In the genomic region with DNA sequence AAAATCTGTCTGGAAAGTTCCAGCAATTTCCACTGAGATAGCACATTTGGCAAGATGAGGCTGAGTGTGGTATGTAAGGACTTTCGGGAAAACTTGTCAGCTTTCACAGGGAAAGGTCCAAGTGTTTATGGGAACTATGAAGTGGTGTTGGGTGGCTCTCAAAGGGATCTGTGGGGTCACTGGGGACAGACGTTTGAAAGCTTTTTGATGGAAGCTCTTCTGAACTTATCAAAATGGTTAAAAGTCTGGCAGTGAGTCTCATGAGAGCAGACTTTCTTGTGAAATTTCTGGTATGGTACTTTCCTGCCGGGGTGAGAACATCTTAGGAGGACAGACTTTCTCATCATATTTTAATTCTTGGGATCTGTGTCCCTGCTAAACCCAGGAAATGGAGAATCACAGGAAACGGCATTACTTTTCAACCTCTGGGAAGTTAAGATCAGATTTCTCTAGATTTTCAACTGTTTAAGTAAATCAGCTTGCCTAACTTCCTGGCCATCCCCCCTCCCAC, we compare ENCODE assay signal across 1 cellular context.
TF ChIP-seq lines count a peak whose summit lies in the region.

No MANE protein-coding gene starts in this region.

TF ChIP-seq in K562, 482 proteins besides CTCF, POLR2A, EP300 and RAD21:
- no peak for TF ChIP-seq KAT8 (IDR thresholded peaks at IDR 0.05; ENCODE audit: low read depth)
- no peak for TF ChIP-seq KLF16 (IDR thresholded peaks at IDR 0.05)
- TF ChIP-seq, protein P1, sequence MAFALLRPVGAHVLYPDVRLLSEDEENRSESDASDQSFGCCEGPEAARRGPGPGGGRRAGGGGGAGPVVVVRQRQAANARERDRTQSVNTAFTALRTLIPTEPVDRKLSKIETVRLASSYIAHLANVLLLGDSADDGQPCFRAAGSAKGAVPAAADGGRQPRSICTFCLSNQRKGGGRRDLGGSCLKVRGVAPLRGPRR (CRISPR knock-in tag; IDR thresholded peaks at IDR 0.05), result no peak
- TF ChIP-seq SREBF2 (CRISPR knock-in tag; IDR thresholded peaks at IDR 0.05), result no peak
- no peak for TF ChIP-seq ZNF584 (CRISPR knock-in tag; IDR thresholded peaks at IDR 0.05; ENCODE audit: low read depth)
- TF ChIP-seq PML (IDR thresholded peaks at IDR 0.05; ENCODE audit: low read length), result no peak
- TF ChIP-seq, protein P2, sequence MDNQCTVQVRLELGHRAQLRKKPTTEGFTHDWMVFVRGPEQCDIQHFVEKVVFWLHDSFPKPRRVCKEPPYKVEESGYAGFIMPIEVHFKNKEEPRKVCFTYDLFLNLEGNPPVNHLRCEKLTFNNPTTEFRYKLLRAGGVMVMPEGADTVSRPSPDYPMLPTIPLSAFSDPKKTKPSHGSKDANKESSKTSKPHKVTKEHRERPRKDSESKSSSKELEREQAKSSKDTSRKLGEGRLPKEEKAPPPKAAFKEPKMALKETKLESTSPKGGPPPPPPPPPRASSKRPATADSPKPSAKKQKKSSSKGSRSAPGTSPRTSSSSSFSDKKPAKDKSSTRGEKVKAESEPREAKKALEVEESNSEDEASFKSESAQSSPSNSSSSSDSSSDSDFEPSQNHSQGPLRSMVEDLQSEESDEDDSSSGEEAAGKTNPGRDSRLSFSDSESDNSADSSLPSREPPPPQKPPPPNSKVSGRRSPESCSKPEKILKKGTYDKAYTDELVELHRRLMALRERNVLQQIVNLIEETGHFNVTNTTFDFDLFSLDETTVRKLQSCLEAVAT (IDR thresholded peaks at IDR 0.05), result no peak
- no peak for TF ChIP-seq ZNF780A (CRISPR knock-in tag; IDR thresholded peaks at IDR 0.05)
- TF ChIP-seq, protein P3, sequence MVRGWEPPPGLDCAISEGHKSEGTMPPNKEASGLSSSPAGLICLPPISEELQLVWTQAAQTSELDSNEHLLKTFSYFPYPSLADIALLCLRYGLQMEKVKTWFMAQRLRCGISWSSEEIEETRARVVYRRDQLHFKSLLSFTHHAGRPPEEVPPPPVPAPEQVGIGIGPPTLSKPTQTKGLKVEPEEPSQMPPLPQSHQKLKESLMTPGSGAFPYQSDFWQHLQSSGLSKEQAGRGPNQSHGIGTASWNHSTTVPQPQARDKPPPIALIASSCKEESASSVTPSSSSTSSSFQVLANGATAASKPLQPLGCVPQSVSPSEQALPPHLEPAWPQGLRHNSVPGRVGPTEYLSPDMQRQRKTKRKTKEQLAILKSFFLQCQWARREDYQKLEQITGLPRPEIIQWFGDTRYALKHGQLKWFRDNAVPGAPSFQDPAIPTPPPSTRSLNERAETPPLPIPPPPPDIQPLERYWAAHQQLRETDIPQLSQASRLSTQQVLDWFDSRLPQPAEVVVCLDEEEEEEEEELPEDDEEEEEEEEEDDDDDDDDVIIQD (CRISPR knock-in tag; IDR thresholded peaks at IDR 0.05), result no peak
- TF ChIP-seq, protein P4, sequence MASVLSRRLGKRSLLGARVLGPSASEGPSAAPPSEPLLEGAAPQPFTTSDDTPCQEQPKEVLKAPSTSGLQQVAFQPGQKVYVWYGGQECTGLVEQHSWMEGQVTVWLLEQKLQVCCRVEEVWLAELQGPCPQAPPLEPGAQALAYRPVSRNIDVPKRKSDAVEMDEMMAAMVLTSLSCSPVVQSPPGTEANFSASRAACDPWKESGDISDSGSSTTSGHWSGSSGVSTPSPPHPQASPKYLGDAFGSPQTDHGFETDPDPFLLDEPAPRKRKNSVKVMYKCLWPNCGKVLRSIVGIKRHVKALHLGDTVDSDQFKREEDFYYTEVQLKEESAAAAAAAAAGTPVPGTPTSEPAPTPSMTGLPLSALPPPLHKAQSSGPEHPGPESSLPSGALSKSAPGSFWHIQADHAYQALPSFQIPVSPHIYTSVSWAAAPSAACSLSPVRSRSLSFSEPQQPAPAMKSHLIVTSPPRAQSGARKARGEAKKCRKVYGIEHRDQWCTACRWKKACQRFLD (CRISPR knock-in tag; IDR thresholded peaks at IDR 0.05), result no peak
- TF ChIP-seq JUNB (CRISPR knock-in tag; conservative IDR thresholded peaks at IDR 0.05), result no peak
- TF ChIP-seq JUN (IDR thresholded peaks at IDR 0.05; ENCODE audit: borderline replicate concordance, low read depth, low read length), result no peak
- TF ChIP-seq JUN (CRISPR knock-in tag; IDR thresholded peaks at IDR 0.05; ENCODE audit: borderline replicate concordance), result no peak
- TF ChIP-seq, protein P5, sequence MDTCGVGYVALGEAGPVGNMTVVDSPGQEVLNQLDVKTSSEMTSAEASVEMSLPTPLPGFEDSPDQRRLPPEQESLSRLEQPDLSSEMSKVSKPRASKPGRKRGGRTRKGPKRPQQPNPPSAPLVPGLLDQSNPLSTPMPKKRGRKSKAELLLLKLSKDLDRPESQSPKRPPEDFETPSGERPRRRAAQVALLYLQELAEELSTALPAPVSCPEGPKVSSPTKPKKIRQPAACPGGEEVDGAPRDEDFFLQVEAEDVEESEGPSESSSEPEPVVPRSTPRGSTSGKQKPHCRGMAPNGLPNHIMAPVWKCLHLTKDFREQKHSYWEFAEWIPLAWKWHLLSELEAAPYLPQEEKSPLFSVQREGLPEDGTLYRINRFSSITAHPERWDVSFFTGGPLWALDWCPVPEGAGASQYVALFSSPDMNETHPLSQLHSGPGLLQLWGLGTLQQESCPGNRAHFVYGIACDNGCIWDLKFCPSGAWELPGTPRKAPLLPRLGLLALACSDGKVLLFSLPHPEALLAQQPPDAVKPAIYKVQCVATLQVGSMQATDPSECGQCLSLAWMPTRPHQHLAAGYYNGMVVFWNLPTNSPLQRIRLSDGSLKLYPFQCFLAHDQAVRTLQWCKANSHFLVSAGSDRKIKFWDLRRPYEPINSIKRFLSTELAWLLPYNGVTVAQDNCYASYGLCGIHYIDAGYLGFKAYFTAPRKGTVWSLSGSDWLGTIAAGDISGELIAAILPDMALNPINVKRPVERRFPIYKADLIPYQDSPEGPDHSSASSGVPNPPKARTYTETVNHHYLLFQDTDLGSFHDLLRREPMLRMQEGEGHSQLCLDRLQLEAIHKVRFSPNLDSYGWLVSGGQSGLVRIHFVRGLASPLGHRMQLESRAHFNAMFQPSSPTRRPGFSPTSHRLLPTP (IDR thresholded peaks at IDR 0.05; ENCODE audit: borderline replicate concordance, extremely low read depth, insufficient read length), result no peak
- no peak for TF ChIP-seq HDAC3 (IDR thresholded peaks at IDR 0.05; ENCODE audit: borderline replicate concordance, partially characterized antibody)
- TF ChIP-seq NBN (IDR thresholded peaks at IDR 0.05; ENCODE audit: low read depth), result no peak
- TF ChIP-seq NRF1 (conservative IDR thresholded peaks at IDR 0.05 in 1 of 2, IDR thresholded peaks at IDR 0.05 in 1 of 2), result no peak
TF ChIP-seq in K562: peak in this region for 0.
